Comparison of ENCODE assay signal across 12 cellular contexts in genomic region chr1:33364578-33364945, GRCh38. TPM values are rescaled to one million over a fixed set of nuclear protein-coding genes. Genes with fewer than 3 reads are reported as not detected.
A peak's percentile ranks its signal among the peaks of the same experiment; 100 is the strongest.
DNase-seq lines count a peak whose midpoint lies in the region; ATAC-seq and TF ChIP-seq lines count a peak whose summit lies in the region.
"Had no signal": no experiment of that assay in that cellular context is flagged by ENCODE, and none has a peak within 500 bp of the region (broad histone marks: within the 10 kb centered on the region; RNA-seq: fewer than 3 reads in every experiment).

No MANE protein-coding gene starts in this region.

- H3K4me1 ChIP-seq in left ventricle myocardium inferior: peaks cover 89% of the 10 kb centered on the region
- H3K4me1 ChIP-seq in duodenal mucosa (ENCODE audit: control insufficient read depth in 1 of 2, insufficient read depth in 2 of 2, low read length in 2 of 2): peaks cover 0 to 17% of the 10 kb centered on the region in 2 donors
- peaks cover 0 to 23% of the 10 kb centered on the region in 2 donors for H3K4me1 ChIP-seq in uterus

- no peak for ATAC-seq in Right ventricle myocardium superior (ENCODE audit: poor library complexity)
- no peak for ATAC-seq in HG03469 (IDR thresholded peaks at IDR 0.05; ENCODE audit: unreplicated experiment)
- ATAC-seq in GM21723 (IDR thresholded peaks at IDR 0.05; ENCODE audit: unreplicated experiment): no peak
- ATAC-seq: activated CD8-positive, alpha-beta memory T cell treated with anti-CD3 and anti-CD28 coated beads, Interleukin-2, amount 10 ng/mL, durations not matched to agents 7 days and 5 days; natural killer cell treated with Interleukin-12 subunit alpha and Interleukin-12 subunit beta and Interleukin-15 and Interleukin-18, amount 100 ng/mL, for 72 hours had no signal

- TF ChIP-seq POLR2A in uterus (IDR thresholded peaks at IDR 0.05): no peak
- TF ChIP-seq POLR2A in erythroblast (IDR thresholded peaks at IDR 0.05; ENCODE audit: low read length): no peak

- H3K27ac Mint-ChIP-seq in neural crest cell (ENCODE audit: unreplicated experiment): peak overlapping the region; percentile 97
- H3K27ac Mint-ChIP-seq: activated CD8-positive, alpha-beta memory T cell treated with anti-CD3 and anti-CD28 coated beads, Interleukin-2, amount 10 ng/mL, durations not matched to agents 7 days and 5 days; natural killer cell treated with Interleukin-12 subunit alpha and Interleukin-12 subunit beta and Interleukin-15 and Interleukin-18, amount 100 ng/mL, for 72 hours had no signal

- no peaks in the 10 kb centered on the region for H3K9me3 Mint-ChIP-seq in neural crest cell
- H3K9me3 Mint-ChIP-seq: natural killer cell treated with Interleukin-12 subunit alpha and Interleukin-12 subunit beta and Interleukin-15 and Interleukin-18, amount 100 ng/mL, for 72 hours had no signal

- H3K27me3 ChIP-seq in left ventricle myocardium inferior (ENCODE audit: low read depth): no peaks in the 10 kb centered on the region
- no peaks in the 10 kb centered on the region for H3K27me3 ChIP-seq in duodenal mucosa (ENCODE audit: control insufficient read depth in 1 of 2, insufficient read depth in 2 of 2, low read length in 2 of 2)
- no peaks in the 10 kb centered on the region for H3K27me3 ChIP-seq in uterus
- H3K27me3 ChIP-seq: brain microvascular endothelial cell had no signal

- TF ChIP-seq CTCF in left ventricle myocardium inferior (IDR thresholded peaks at IDR 0.05; ENCODE audit: borderline replicate concordance) (no peak), neural crest cell (conservative IDR thresholded peaks at IDR 0.05) (no peak), uterus (IDR thresholded peaks at IDR 0.05) (no peak)

- H3K27ac ChIP-seq in left ventricle myocardium inferior (replicated peaks) (peak overlapping the region; percentile 91), duodenal mucosa (ENCODE audit: low read depth, low read length) (peak overlapping the region; percentile 39), uterus (peak overlapping the region; percentile 79 to 91)
- H3K27ac ChIP-seq: brain microvascular endothelial cell had no signal

- no peaks in the 10 kb centered on the region for H3K36me3 Mint-ChIP-seq in neural crest cell (ENCODE audit: low read depth)
- H3K36me3 Mint-ChIP-seq: activated CD8-positive, alpha-beta memory T cell treated with anti-CD3 and anti-CD28 coated beads, Interleukin-2, amount 10 ng/mL, durations not matched to agents 7 days and 5 days; natural killer cell treated with Interleukin-12 subunit alpha and Interleukin-12 subunit beta and Interleukin-15 and Interleukin-18, amount 100 ng/mL, for 72 hours had no signal

- intact Hi-C loops in left ventricle myocardium inferior (cut with micrococcal nuclease): no loop called here
- intact Hi-C loops in Right ventricle myocardium superior (cut with DNase I): no loop called here
- intact Hi-C loops in uterus (cut with DNase I; ENCODE audit: low total_unique reads): no loop called here

- H3K36me3 ChIP-seq in left ventricle myocardium inferior (peaks cover 5% of the 10 kb centered on the region), duodenal mucosa (ENCODE audit: control insufficient read depth in 1 of 2, insufficient read depth in 2 of 2, low read length in 2 of 2) (no peaks in the 10 kb centered on the region), uterus (no peaks in the 10 kb centered on the region)

- H3K27me3 Mint-ChIP-seq in neural crest cell (ENCODE audit: low read depth): no peaks in the 10 kb centered on the region
- H3K27me3 Mint-ChIP-seq: activated CD8-positive, alpha-beta memory T cell treated with anti-CD3 and anti-CD28 coated beads, Interleukin-2, amount 10 ng/mL, durations not matched to agents 7 days and 5 days had no signal

- DNase-seq in left ventricle myocardium inferior (no peak), Right ventricle myocardium superior (no peak), neural crest cell (ENCODE audit: low read depth, low spot score) (no peak), uterus (no peak), erythroblast (lab: John Stamatoyannopoulos, UW) (no peak)
- DNase-seq: activated CD8-positive, alpha-beta memory T cell treated with anti-CD3 and anti-CD28 coated beads, Interleukin-2, amount 10 ng/mL, durations not matched to agents 7 days and 5 days had no signal

- H3K9me3 ChIP-seq in left ventricle myocardium inferior (replicated peaks) (no peaks in the 10 kb centered on the region), duodenal mucosa (ENCODE audit: control insufficient read depth in 1 of 2, low read length in 2 of 2) (no peaks in the 10 kb centered on the region), uterus (no peaks in the 10 kb centered on the region)

- peaks cover 84% of the 10 kb centered on the region for H3K4me1 Mint-ChIP-seq in neural crest cell

- no peak overlapping the region for H3K4me3 ChIP-seq in left ventricle myocardium inferior
- no peak overlapping the region for H3K4me3 ChIP-seq in duodenal mucosa (ENCODE audit: low read depth in 1 of 2, low read length in 2 of 2)
- no peak overlapping the region for H3K4me3 ChIP-seq in uterus

- H3K9ac ChIP-seq in duodenal mucosa (ENCODE audit: low read depth in 1 of 2, low read length in 2 of 2): no peak overlapping the region

- peak overlapping the region; percentile 81 for H3K4me3 Mint-ChIP-seq in neural crest cell
- H3K4me3 Mint-ChIP-seq: activated CD8-positive, alpha-beta memory T cell treated with anti-CD3 and anti-CD28 coated beads, Interleukin-2, amount 10 ng/mL, durations not matched to agents 7 days and 5 days; natural killer cell treated with Interleukin-12 subunit alpha and Interleukin-12 subunit beta and Interleukin-15 and Interleukin-18, amount 100 ng/mL, for 72 hours had no signal

RNA-seq across cellular contexts. Expression of gene A3GALT2, which starts 43.7 kb away (rescaled TPM):
- total RNA-seq in left ventricle myocardium inferior: not detected
- total RNA-seq in Right ventricle myocardium superior: not detected
- not detected in 2 replicates for total RNA-seq in neural crest cell
- under 1 TPM in 1 of 4 donors, not detected in 3; 0.58 TPM for total RNA-seq in uterus
- total RNA-seq: activated CD8-positive, alpha-beta memory T cell treated with anti-CD3 and anti-CD28 coated beads, Interleukin-2, amount 10 ng/mL, durations not matched to agents 7 days and 5 days; frontal cortex; natural killer cell treated with Interleukin-12 subunit alpha and Interleukin-12 subunit beta and Interleukin-15 and Interleukin-18, amount 100 ng/mL, for 72 hours had no signal

Comparison
In these comparisons a context has a peak if more than half of its experiments do, and no peak if none do; other contexts are left out.
1. H3K27ac ChIP-seq: peak in every context shown above with its lines; median percentile 91 in left ventricle myocardium inferior; 85 in uterus; 39 in duodenal mucosa.